6 cellular contexts compared by ENCODE assay signal in genomic region chr12:127247937-127248336, GRCh38.
"Had no signal": no experiment of that assay in that cellular context is flagged by ENCODE, and none has a peak within 500 bp of the region (broad histone marks: within the 10 kb centered on the region; RNA-seq: fewer than 3 reads in every experiment).

No MANE protein-coding gene starts in this region.

- ATAC-seq: HepG2 had no signal

- FAIRE-seq: HepG2, HTR-8/SVneo had no signal

- DNase-seq: IMR-90, KBM-7 had no signal

- H3K4me1 Mint-ChIP-seq: IgD-negative memory B cell had no signal

- H3K27ac Mint-ChIP-seq: IgD-negative memory B cell had no signal

- H3K36me3 Mint-ChIP-seq: IgD-negative memory B cell had no signal

- H3K27ac ChIP-seq: HL-60 had no signal

- H3K27me3 Mint-ChIP-seq: IgD-negative memory B cell had no signal

- H3K4me3 Mint-ChIP-seq: IgD-negative memory B cell had no signal
